In the genomic region with DNA sequence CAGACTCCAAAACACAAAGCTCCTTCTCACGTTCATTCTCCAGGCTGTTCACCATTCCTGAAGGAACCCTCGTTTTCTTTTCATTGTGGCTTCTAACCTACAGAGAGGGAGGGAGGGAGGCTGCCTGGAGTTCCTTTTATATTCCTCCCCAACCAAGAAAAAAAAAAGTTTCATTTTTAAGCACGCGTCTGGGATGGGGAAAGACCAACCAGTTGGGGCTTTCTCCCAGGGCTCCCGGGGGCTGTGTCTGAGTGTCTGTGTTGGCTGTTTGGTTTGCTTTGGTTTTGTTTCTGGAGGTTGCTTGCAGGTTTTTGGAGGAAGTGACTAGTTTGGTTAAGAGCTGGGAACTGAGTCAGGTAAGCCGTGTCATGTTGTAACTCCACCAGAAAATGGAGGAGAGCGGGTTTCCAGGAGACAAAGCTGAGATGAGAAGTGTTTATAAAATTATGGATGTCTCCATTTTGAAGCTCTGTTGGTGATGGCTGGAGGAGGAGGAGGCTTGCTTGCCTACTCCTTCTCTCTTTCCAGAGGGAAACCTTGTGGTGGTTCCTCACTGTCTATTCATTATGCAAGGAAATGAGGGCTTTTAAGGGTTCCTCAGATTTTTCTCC, we compare ENCODE assay signal across 8 cellular contexts. TPM values are rescaled to one million over a fixed set of nuclear protein-coding genes. Genes with fewer than 3 reads are reported as not detected.
DNase-seq lines count a peak whose midpoint lies in the region; ATAC-seq and TF ChIP-seq lines count a peak whose summit lies in the region.

No MANE protein-coding gene starts in this region.

- peaks cover 25% of the 10 kb centered on the region for H3F3A ChIP-seq in GM23248 (ENCODE audit: insufficient read depth)

- peak; percentile 56 for DNase-seq in GM23248
- peak; percentile 82 for DNase-seq in RKO (ENCODE audit: low spot score)
- DNase-seq in fibroblast of mammary gland (ENCODE audit: low read depth) = peak; percentile 52
- DNase-seq in omental fat pad (ENCODE audit: low spot score) = no peak
- DNase-seq in HuH-7.5 (ENCODE audit: low spot score) = no peak
- DNase-seq in NCI-H1436 treated with DMSO at 0.1 percent for 48 hours (lab: John Stamatoyannopoulos, UW) = no peak

- peaks cover 20% of the 10 kb centered on the region for H3K4me1 ChIP-seq in GM23248 (ENCODE audit: insufficient read depth)

- no peaks in the 10 kb centered on the region for H3K36me3 ChIP-seq in GM23248 (ENCODE audit: low read depth)

- no peaks in the 10 kb centered on the region for H4K20me1 ChIP-seq in GM23248 (ENCODE audit: insufficient read depth)

- H3K4me3 ChIP-seq in GM23248 (peak overlapping the region; percentile 84), fibroblast of mammary gland (ENCODE audit: control insufficient read depth, low read depth, low read length) (peak overlapping the region; percentile 83)

- WGBS in GM23248 (ENCODE audit: low coverage in 1 of 2, low lambda C conversion rate in 2 of 2, missing lambda C conversion rate in 2 of 2), 2 experiments = 24 to 25% methylated on average over 7 of the region's 7 CpGs

- in situ Hi-C loops in GM23248 (cut with MboI) = no loop called here

- no peaks in the 10 kb centered on the region for H3K9me3 ChIP-seq in GM23248 (ENCODE audit: low read depth)

- peak overlapping the region; percentile 90 for H2AFZ ChIP-seq in GM23248

- peaks cover 13% of the 10 kb centered on the region for H3K27me3 ChIP-seq in GM23248 (replicated peaks; ENCODE audit: insufficient read depth)

- peak overlapping the region; percentile 37 for H3K27ac ChIP-seq in GM23248

- peak; percentile 1 for ATAC-seq in omental fat pad (ENCODE audit: low FRiP score)
- ATAC-seq in HG02885 (IDR thresholded peaks at IDR 0.05; ENCODE audit: poor library complexity, unreplicated experiment) = no peak
- ATAC-seq in HG02678 (IDR thresholded peaks at IDR 0.05; ENCODE audit: unreplicated experiment) = no peak

- peak overlapping the region; percentile 67 for H3K9ac ChIP-seq in GM23248

- no peaks in the 10 kb centered on the region for H3K9me2 ChIP-seq in GM23248 (ENCODE audit: insufficient read depth)

- no peaks in the 10 kb centered on the region for H3K79me2 ChIP-seq in GM23248 (ENCODE audit: insufficient read depth)

- TF ChIP-seq CTCF in fibroblast of mammary gland (conservative IDR thresholded peaks at IDR 0.05; ENCODE audit: control insufficient read depth, insufficient read depth, low read depth, low read length) = no peak
- no peak for TF ChIP-seq CTCF in omental fat pad (IDR thresholded peaks at IDR 0.05)

- peak overlapping the region; percentile 98 for H3K4me2 ChIP-seq in GM23248 (ENCODE audit: unreplicated experiment)

RNA-seq across cellular contexts. Expression of a gene that starts 1.7 kb away (rescaled TPM):
- total RNA-seq in GM23248 (2014; rRNA removed; shearing (Covaris generic)) = 2.5 and 5.0 TPM in 2 replicates
- polyA plus RNA-seq in GM23248 (2016; fragmentation: Nextera tagmentation; extraction: Ambion mirVana) = 1.1 and 1.5 TPM in 2 replicates
- 10 to 100 TPM; 16.2 to 18.5 (median 16.7) TPM for total RNA-seq in omental fat pad

Comparison
In these comparisons a context has a peak if more than half of its experiments do, and no peak if none do; other contexts are left out.
1. DNase-seq: peak in GM23248 (single experiment), RKO (single experiment) and fibroblast of mammary gland (single experiment); none in omental fat pad (single experiment), HuH-7.5 (single experiment) and NCI-H1436 treated with DMSO at 0.1 percent for 48 hours (single experiment).